1 cellular context compared by ENCODE assay signal in genomic region chr17:17835415-17836249, GRCh38.
TF ChIP-seq lines count a peak whose summit lies in the region.

No MANE protein-coding gene starts in this region.

TF ChIP-seq in WTC11, 78 proteins besides CTCF, POLR2A, EP300 and RAD21 (continued from another document):
- TF ChIP-seq ZNF281 (CRISPR knock-in tag; IDR thresholded peaks at IDR 0.05) = 0 out of 2 replicates have a peak, but pooled peaks have one; percentile 91
- TF ChIP-seq AR (CRISPR knock-in tag; IDR thresholded peaks at IDR 0.05) = 0 out of 2 replicates have a peak, but pooled peaks have one; percentile 12
- TF ChIP-seq ZMAT4 (CRISPR knock-in tag; IDR thresholded peaks at IDR 0.05) = no peak
- 0 out of 2 replicates have a peak, but pooled peaks have one; percentile 4 for TF ChIP-seq OVOL2 (CRISPR knock-in tag; IDR thresholded peaks at IDR 0.05; ENCODE audit: borderline replicate concordance)
- TF ChIP-seq ZBTB21 (CRISPR knock-in tag; IDR thresholded peaks at IDR 0.05; ENCODE audit: borderline replicate concordance) = no peak; the same call in 1 of the 2 replicates
- TF ChIP-seq CREB1 (CRISPR knock-in tag; IDR thresholded peaks at IDR 0.05) = no peak
- TF ChIP-seq NR3C1 (CRISPR knock-in tag; conservative IDR thresholded peaks at IDR 0.05; ENCODE audit: low read depth) = no peak
- no peak for TF ChIP-seq USF1 (CRISPR knock-in tag; IDR thresholded peaks at IDR 0.05)
- TF ChIP-seq ZNF425 (CRISPR knock-in tag; conservative IDR thresholded peaks at IDR 0.05) = no peak
- no peak for TF ChIP-seq ZNF138 (CRISPR knock-in tag; conservative IDR thresholded peaks at IDR 0.05)
- peak; percentile 93; the same call in 1 of the 2 replicates for TF ChIP-seq E2F1 (CRISPR knock-in tag; IDR thresholded peaks at IDR 0.05)
- TF ChIP-seq ZNF532 (CRISPR knock-in tag; IDR thresholded peaks at IDR 0.05; ENCODE audit: borderline replicate concordance) = peak; percentile 35; the same call in 1 of the 2 replicates
- no peak for TF ChIP-seq ERG (CRISPR knock-in tag; IDR thresholded peaks at IDR 0.05)
- TF ChIP-seq TEAD1 (CRISPR knock-in tag; IDR thresholded peaks at IDR 0.05) = peak; percentile 84; the same call in 1 of the 2 replicates
- no peak for TF ChIP-seq TEAD4 (CRISPR knock-in tag; IDR thresholded peaks at IDR 0.05)
- TF ChIP-seq SOX15 (CRISPR knock-in tag; IDR thresholded peaks at IDR 0.05) = no peak
- no peak; the same call in 1 of the 2 replicates for TF ChIP-seq ARID4B (CRISPR knock-in tag; IDR thresholded peaks at IDR 0.05; ENCODE audit: borderline replicate concordance)
- TF ChIP-seq ZNF396 (CRISPR knock-in tag; IDR thresholded peaks at IDR 0.05; ENCODE audit: borderline replicate concordance) = no peak
- TF ChIP-seq SP1 (CRISPR knock-in tag; conservative IDR thresholded peaks at IDR 0.05) = no peak
- no peak for TF ChIP-seq ZNF263 (CRISPR knock-in tag; IDR thresholded peaks at IDR 0.05; ENCODE audit: low read depth)
- peak; percentile 78; the same call in 1 of the 2 replicates for TF ChIP-seq FOXK1 (CRISPR knock-in tag; IDR thresholded peaks at IDR 0.05)
- no peak for TF ChIP-seq KAT7 (CRISPR knock-in tag; IDR thresholded peaks at IDR 0.05; ENCODE audit: borderline replicate concordance)
